ENCODE assay signal across 21 cellular contexts in the genomic region with DNA sequence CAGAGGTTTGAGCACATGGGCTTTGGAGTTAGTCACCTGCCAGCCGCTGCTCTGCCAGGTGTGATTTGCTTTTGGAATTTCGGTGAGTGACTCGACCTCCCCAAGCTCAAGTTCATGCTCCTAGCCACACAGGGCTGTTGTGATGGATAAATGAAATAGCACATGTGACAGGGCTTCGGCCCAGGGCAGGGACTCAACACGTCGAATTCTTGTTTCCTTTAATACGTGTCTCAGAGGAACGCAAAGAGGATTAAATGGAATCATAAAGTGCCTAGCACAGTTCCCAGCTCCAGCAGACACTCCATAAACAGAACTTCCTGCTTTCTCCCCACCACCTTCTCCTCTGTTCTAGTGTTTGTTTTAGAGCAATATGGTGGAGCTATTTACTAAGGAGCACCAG.
DNase-seq lines count a peak whose midpoint lies in the region; ATAC-seq and TF ChIP-seq lines count a peak whose summit lies in the region.
"Had no signal": no experiment of that assay in that cellular context is flagged by ENCODE, and none has a peak within 500 bp of the region (broad histone marks: within the 10 kb centered on the region; RNA-seq: fewer than 3 reads in every experiment).

No MANE protein-coding gene starts in this region.

- no peak for ATAC-seq in HG03039 (IDR thresholded peaks at IDR 0.05; ENCODE audit: unreplicated experiment)

- peak; percentile 13 for DNase-seq in NCI-H510A treated with DMSO at 0.1 percent for 48 hours (lab: John Stamatoyannopoulos, UW)
- DNase-seq in NCI-H510A (lab: John Stamatoyannopoulos, UW) = no peak
- DNase-seq in ascending aorta (ENCODE audit: low spot score in 2 of 2) = no peak
- DNase-seq in smooth muscle cell (lab: John Stamatoyannopoulos, UW; ENCODE audit: unreplicated experiment) = no peak
- DNase-seq in HK-2 (ENCODE audit: unreplicated experiment) = no peak
- DNase-seq in hypothalamus (lab: John Stamatoyannopoulos, UW) = no peak
- DNase-seq: 8988T; Calu3; CD8-positive, alpha-beta memory T cell; DMS53; GF-D8; NCI-H1105; NCI-H146; NCI-H2029; NCI-H2227 treated with DMSO at 0.1 percent for 48 hours; NCI-H524; NCI-H774; Peyer's patch had no signal

- no peaks in the 10 kb centered on the region for H3F3A ChIP-seq in smooth muscle cell (ENCODE audit: low read depth)

- H3K9ac ChIP-seq in smooth muscle cell (ENCODE audit: low read depth) = no peak overlapping the region

- H3K4me3 ChIP-seq in ascending aorta (no peak overlapping the region), smooth muscle cell (no peak overlapping the region)
- H3K4me3 ChIP-seq: Peyer's patch had no signal

- no peak overlapping the region for H2AFZ ChIP-seq in smooth muscle cell (ENCODE audit: low read depth)

- no peaks in the 10 kb centered on the region for H3K79me2 ChIP-seq in smooth muscle cell (ENCODE audit: low read depth)

- H3K27ac ChIP-seq in ascending aorta (peak overlapping the region; percentile 21 to 27), layer of hippocampus (ENCODE audit: low read depth, low read length) (peak overlapping the region; percentile 48), smooth muscle cell (ENCODE audit: low read depth) (peak overlapping the region; percentile 44)
- H3K27ac ChIP-seq: C4-2B, Peyer's patch had no signal

- H3K4me1 ChIP-seq in ascending aorta (peaks cover 0 to 2% of the 10 kb centered on the region in 2 donors), smooth muscle cell (ENCODE audit: low read depth) (no peaks in the 10 kb centered on the region)
- H3K4me1 ChIP-seq: Peyer's patch had no signal

- intact Hi-C loops in ascending aorta (cut with DNase I) = no loop called here

- peak overlapping the region; percentile 7 for H3K4me2 ChIP-seq in smooth muscle cell

- H3K27me3 ChIP-seq in ascending aorta (no peaks in the 10 kb centered on the region), layer of hippocampus (ENCODE audit: control insufficient read depth, insufficient read depth, low read length) (no peaks in the 10 kb centered on the region), smooth muscle cell (ENCODE audit: low read depth) (no peaks in the 10 kb centered on the region)
- H3K27me3 ChIP-seq: Peyer's patch had no signal

- no peaks in the 10 kb centered on the region for H4K20me1 ChIP-seq in smooth muscle cell (ENCODE audit: low read depth)

- TF ChIP-seq CTCF in ascending aorta (IDR thresholded peaks at IDR 0.05) (no peak), smooth muscle cell (IDR thresholded peaks at IDR 0.05; ENCODE audit: borderline replicate concordance, insufficient read depth, poor library complexity, severe bottlenecking) (no peak)

- 61% methylated on average over 8 of the region's 8 CpGs for WGBS in smooth muscle cell (ENCODE audit: low lambda C conversion rate)

- H3K36me3 ChIP-seq in ascending aorta (no peaks in the 10 kb centered on the region), smooth muscle cell (ENCODE audit: low read depth) (no peaks in the 10 kb centered on the region)
- H3K36me3 ChIP-seq: Peyer's patch had no signal

- H3K9me3 ChIP-seq in ascending aorta (no peaks in the 10 kb centered on the region), smooth muscle cell (replicated peaks; ENCODE audit: low read depth) (no peaks in the 10 kb centered on the region)
- H3K9me3 ChIP-seq: Peyer's patch had no signal
